Comparison of ENCODE assay signal across 12 cellular contexts in genomic region chr15:92924216-92924615, GRCh38. TPM values are rescaled to one million over a fixed set of nuclear protein-coding genes. Genes with fewer than 3 reads are reported as not detected.
DNase-seq lines count a peak whose midpoint lies in the region; ATAC-seq and TF ChIP-seq lines count a peak whose summit lies in the region.
"Had no signal": no experiment of that assay in that cellular context is flagged by ENCODE, and none has a peak within 500 bp of the region (broad histone marks: within the 10 kb centered on the region; RNA-seq: fewer than 3 reads in every experiment).

No MANE protein-coding gene starts in this region.

- H3K4me3 Mint-ChIP-seq in T-cell, result peak overlapping the region in 2 of 3 donors; percentile 35 to 63
- no peak overlapping the region for H3K4me3 Mint-ChIP-seq in osteocyte (ENCODE audit: unreplicated experiment)
- H3K4me3 Mint-ChIP-seq: activated naive CD8-positive, alpha-beta T cell treated with anti-CD3 and anti-CD28 coated beads, Interleukin-2, amount 10 ng/mL, durations not matched to agents 7 days and 5 days had no signal

- H3K27me3 Mint-ChIP-seq in T-cell (no peaks in the 10 kb centered on the region), osteocyte (ENCODE audit: unreplicated experiment) (no peaks in the 10 kb centered on the region)
- H3K27me3 Mint-ChIP-seq: activated naive CD8-positive, alpha-beta T cell treated with anti-CD3 and anti-CD28 coated beads, Interleukin-2, amount 10 ng/mL, durations not matched to agents 7 days and 5 days had no signal

- peak; percentile 36 for DNase-seq in CD1c-positive myeloid dendritic cell (ENCODE audit: extremely low spot score)
- no peak for DNase-seq in T-cell
- no peak for DNase-seq in esophagus muscularis mucosa (ENCODE audit: extremely low spot score)
- no peak for DNase-seq in osteocyte (ENCODE audit: extremely low spot score, unreplicated experiment)
- DNase-seq: activated naive CD8-positive, alpha-beta T cell treated with anti-CD3 and anti-CD28 coated beads, Interleukin-2, amount 10 ng/mL, durations not matched to agents 7 days and 5 days; Caco-2; NCI-H2081 had no signal

- TF ChIP-seq CTCF in esophagus muscularis mucosa (IDR thresholded peaks at IDR 0.05) (no peak), osteocyte (IDR thresholded peaks at IDR 0.05) (no peak)

- H3K36me3 ChIP-seq in esophagus muscularis mucosa, result peaks cover 6 to 58% (median 39%) of the 10 kb centered on the region in 4 donors

- POLR2A ChIA-PET in T-cell (lab: Charles Lee), result interaction anchor here in 1 of 2 donors (0.6 to 1.0 kb wide), 3 partner anchors 9 to 126 kb away, joined by 4 to 9 read pairs (median 8); no protein-coding TSS in a partner anchor

- peak overlapping the region in 3 of 4 donors; percentile 21 to 64 (median 27) for H3K27ac ChIP-seq in esophagus muscularis mucosa (replicated peaks in 1 of 4)

- CTCF ChIA-PET in T-cell (lab: Charles Lee), result interaction anchor here (0.6 to 8.4 kb wide), 3 partner anchors 10 to 129 kb away, joined by 3 to 84 read pairs (median 3); no protein-coding TSS in a partner anchor

- TF ChIP-seq POLR2A in esophagus muscularis mucosa (IDR thresholded peaks at IDR 0.05; ENCODE audit: low read depth) (no peak), GM18505 (IDR thresholded peaks at IDR 0.05; ENCODE audit: borderline replicate concordance, extremely low read depth, insufficient read depth, insufficient read length) (no peak)

- H3K27me3 ChIP-seq in esophagus muscularis mucosa, result no peaks in the 10 kb centered on the region

- H3K36me3 Mint-ChIP-seq in T-cell (peaks cover 56% of the 10 kb centered on the region), osteocyte (ENCODE audit: unreplicated experiment) (peaks cover 57% of the 10 kb centered on the region)

- 45% methylated on average over 7 of the region's 7 CpGs for WGBS in esophagus muscularis mucosa

- H3K9me3 Mint-ChIP-seq in T-cell (no peaks in the 10 kb centered on the region), osteocyte (ENCODE audit: unreplicated experiment) (no peaks in the 10 kb centered on the region)
- H3K9me3 Mint-ChIP-seq: activated naive CD8-positive, alpha-beta T cell treated with anti-CD3 and anti-CD28 coated beads, Interleukin-2, amount 10 ng/mL, durations not matched to agents 7 days and 5 days had no signal

- no peak overlapping the region for H3K4me3 ChIP-seq in esophagus muscularis mucosa
- H3K4me3 ChIP-seq: GM12878 had no signal

- H3K4me1 Mint-ChIP-seq in T-cell (peaks cover 93 to 94% (median 93%) of the 10 kb centered on the region in 3 donors), osteocyte (ENCODE audit: unreplicated experiment) (peaks cover 45% of the 10 kb centered on the region)

- H3K9me3 ChIP-seq in esophagus muscularis mucosa, result no peaks in the 10 kb centered on the region
- H3K9me3 ChIP-seq: Caco-2 had no signal

- H3K27ac Mint-ChIP-seq in T-cell (peak overlapping the region; percentile 75 to 80), osteocyte (ENCODE audit: unreplicated experiment) (peak overlapping the region; percentile 52)

- no peak for TF ChIP-seq EP300 in esophagus muscularis mucosa (IDR thresholded peaks at IDR 0.05)

- ATAC-seq in T-cell (replicated peaks in 1 of 4), result no peak
- no peak for ATAC-seq in GM18505 (IDR thresholded peaks at IDR 0.05; ENCODE audit: unreplicated experiment)
- no peak for ATAC-seq in HG03342 (IDR thresholded peaks at IDR 0.05; ENCODE audit: unreplicated experiment)
- no peak for ATAC-seq in GM21737 (IDR thresholded peaks at IDR 0.05; ENCODE audit: unreplicated experiment)
- ATAC-seq in HG03521 (IDR thresholded peaks at IDR 0.05; ENCODE audit: unreplicated experiment), result no peak
- ATAC-seq: GM12878 had no signal

- intact Hi-C loops in esophagus muscularis mucosa (cut with DNase I), result no loop called here

- peaks cover 40 to 73% (median 70%) of the 10 kb centered on the region in 4 donors for H3K4me1 ChIP-seq in esophagus muscularis mucosa

RNA-seq across cellular contexts. Expression of gene CHD2, which starts 24.1 kb away (rescaled TPM):
- total RNA-seq in T-cell, result 100 to 1,000 TPM; 231 to 506 (median 266) TPM
- 10 to 100 TPM; 54.3 to 86.0 (median 62.8) TPM for total RNA-seq in esophagus muscularis mucosa
- total RNA-seq in osteocyte, result 89.9 and 102 TPM in 2 replicates
